In the genomic region with DNA sequence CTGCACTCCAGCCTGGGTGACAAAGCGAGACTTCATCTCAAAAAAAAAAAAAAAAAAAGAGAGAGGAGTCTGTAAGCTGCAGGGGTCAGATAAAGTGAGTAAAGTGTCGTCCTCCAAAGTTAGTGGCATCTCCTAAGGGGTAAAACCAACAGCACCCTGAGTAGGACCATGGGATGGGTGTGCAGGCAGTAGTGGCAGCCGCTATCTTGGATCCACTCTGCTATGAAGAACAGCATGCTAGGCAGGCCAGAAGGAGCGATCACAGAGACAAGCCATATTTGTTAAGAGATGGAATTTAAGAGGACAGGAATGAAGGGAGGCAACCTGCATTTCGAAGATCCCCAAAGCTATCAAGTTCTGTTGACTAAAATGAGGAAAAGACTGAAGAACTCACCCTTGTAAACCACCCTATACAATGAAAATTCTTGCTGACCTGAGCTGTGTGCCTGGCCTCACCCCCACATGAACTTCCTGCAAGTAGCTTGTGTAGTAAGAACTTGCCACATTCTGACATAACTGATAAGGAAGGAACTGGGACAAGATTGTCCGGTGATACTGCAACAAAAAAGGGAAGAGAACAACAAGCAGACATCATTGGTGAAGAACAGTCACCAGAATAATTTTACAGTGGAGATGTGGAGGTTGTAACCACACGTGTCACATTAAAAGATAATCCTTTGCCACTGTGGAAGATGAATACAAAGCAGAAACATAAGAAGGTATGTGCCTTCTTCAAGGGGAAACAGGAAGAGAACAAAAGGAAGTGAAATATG, we compare ENCODE assay signal across 12 cellular contexts. TPM values are rescaled to one million over a fixed set of nuclear protein-coding genes. Genes with fewer than 3 reads are reported as not detected.
DNase-seq lines count a peak whose midpoint lies in the region; ATAC-seq, FAIRE-seq and TF ChIP-seq lines count a peak whose summit lies in the region.
"Had no signal": no experiment of that assay in that cellular context is flagged by ENCODE, and none has a peak within 500 bp of the region (broad histone marks: within the 10 kb centered on the region; RNA-seq: fewer than 3 reads in every experiment).

No MANE protein-coding gene starts in this region.

- peak overlapping the region; percentile 26 for H3K27ac Mint-ChIP-seq in activated naive CD4-positive, alpha-beta T cell treated with anti-CD3 and anti-CD28 coated beads, Interleukin-2, amount 50 U/mL, for 24 hours
- peak overlapping the region; percentile 40 for H3K27ac Mint-ChIP-seq in stimulated activated memory B cell treated with anti-CD40 and anti-IgM and Interleukin-4, amounts not matched to agents 10 μg/mL and 1 μg/mL and 100 μg/mL, for 72 hours

- H3K4me1 ChIP-seq in endothelial cell of umbilical vein (ENCODE audit: control insufficient read depth, extremely low read depth, insufficient read depth, low read length) (peaks cover 25% of the 10 kb centered on the region), colonic mucosa (no peaks in the 10 kb centered on the region)
- H3K4me1 ChIP-seq: Peyer's patch had no signal

- no peaks in the 10 kb centered on the region for H3K9me3 ChIP-seq in SK-N-MC (ENCODE audit: low read depth, low read length)
- H3K9me3 ChIP-seq in endothelial cell of umbilical vein (replicated peaks; ENCODE audit: control insufficient read depth, insufficient read depth, low read length), result no peaks in the 10 kb centered on the region
- no peaks in the 10 kb centered on the region for H3K9me3 ChIP-seq in colonic mucosa
- H3K9me3 ChIP-seq: Peyer's patch had no signal

- peaks cover 13% of the 10 kb centered on the region for H3K36me3 Mint-ChIP-seq in activated naive CD4-positive, alpha-beta T cell treated with anti-CD3 and anti-CD28 coated beads, Interleukin-2, amount 50 U/mL, for 24 hours
- peaks cover 33% of the 10 kb centered on the region for H3K36me3 Mint-ChIP-seq in stimulated activated memory B cell treated with anti-CD40 and anti-IgM and Interleukin-4, amounts not matched to agents 10 μg/mL and 1 μg/mL and 100 μg/mL, for 72 hours

- H3K27me3 ChIP-seq in endothelial cell of umbilical vein (ENCODE audit: control insufficient read depth in 2 of 2, insufficient read depth in 2 of 2, low read length in 2 of 2) (no peaks in the 10 kb centered on the region), colonic mucosa (no peaks in the 10 kb centered on the region)
- H3K27me3 ChIP-seq: Peyer's patch had no signal

- H3K4me2 ChIP-seq in endothelial cell of umbilical vein (ENCODE audit: insufficient read depth, low read length), result peak overlapping the region; percentile 52

- no peak for TF ChIP-seq POLR2A in endothelial cell of umbilical vein (IDR thresholded peaks at IDR 0.05; ENCODE audit: low read depth, low read length)

- peak; percentile 78 for FAIRE-seq in endothelial cell of umbilical vein (lab: Jason Lieb, UNC)

- dilution Hi-C loops in endothelial cell of umbilical vein (cut with MboI; ENCODE audit: extremely low pct_ligation_motif_present, low sequenced_read_pairs), result no loop called here

- H3K27ac ChIP-seq in SK-N-MC (0 out of 2 replicates have a peak overlapping the region, but pooled peaks have one; percentile 0), endothelial cell of umbilical vein (ENCODE audit: insufficient read depth, low read depth, low read length) (peak overlapping the region; percentile 16), colonic mucosa (no peak overlapping the region)
- H3K27ac ChIP-seq: Peyer's patch had no signal

- H3K79me2 ChIP-seq in endothelial cell of umbilical vein (ENCODE audit: control insufficient read depth, insufficient read depth, low read length), result peaks cover 2% of the 10 kb centered on the region

- H2AFZ ChIP-seq in endothelial cell of umbilical vein (ENCODE audit: low read depth, low read length), result peak overlapping the region; percentile 72

- POLR2A ChIA-PET in endothelial cell of umbilical vein (lab: Charles Lee), result interaction anchor here (0.6 kb wide), 1 partner anchor 17 kb away, joined by 3 read pairs; the partner anchor contains the start of gene DPY19L3

- H3K4me1 Mint-ChIP-seq in activated naive CD4-positive, alpha-beta T cell treated with anti-CD3 and anti-CD28 coated beads, Interleukin-2, amount 50 U/mL, for 24 hours, result peaks cover 15% of the 10 kb centered on the region
- H3K4me1 Mint-ChIP-seq in stimulated activated memory B cell treated with anti-CD40 and anti-IgM and Interleukin-4, amounts not matched to agents 10 μg/mL and 1 μg/mL and 100 μg/mL, for 72 hours, result peaks cover 16% of the 10 kb centered on the region

- intact Hi-C loops in endothelial cell of umbilical vein (cut with micrococcal nuclease) (loop anchor here (1.0 kb wide), 1 partner anchor 16 kb away; the partner anchor contains the start of gene DPY19L3), colonic mucosa (cut with DNase I) (no loop called here)

- no peaks in the 10 kb centered on the region for H4K20me1 ChIP-seq in endothelial cell of umbilical vein (replicated peaks; ENCODE audit: control insufficient read depth, extremely low read depth, insufficient read depth, low read length)

- TF ChIP-seq CTCF in endothelial cell of umbilical vein (IDR thresholded peaks at IDR 0.05; ENCODE audit: extremely low read depth in 1 of 2, insufficient read depth in 1 of 2, low read depth in 1 of 2, low read length in 2 of 2), result no peak
- TF ChIP-seq CTCF in colonic mucosa (IDR thresholded peaks at IDR 0.05), result no peak

- no peaks in the 10 kb centered on the region for H3K9me1 ChIP-seq in endothelial cell of umbilical vein (replicated peaks; ENCODE audit: control insufficient read depth, extremely low read depth, insufficient read depth, low read length)

- ATAC-seq in stimulated activated memory B cell treated with anti-CD40 and anti-IgM and Interleukin-4, amounts not matched to agents 10 μg/mL and 1 μg/mL and 100 μg/mL, for 72 hours, result no peak
- ATAC-seq in HG03442 (IDR thresholded peaks at IDR 0.05; ENCODE audit: unreplicated experiment), result no peak

- CTCF ChIA-PET in endothelial cell of umbilical vein (lab: Charles Lee), result no interaction called here

- H3K4me3 ChIP-seq in SK-N-MC (no peak overlapping the region), endothelial cell of umbilical vein (replicated peaks in 1 of 3; ENCODE audit: insufficient read depth in 1 of 3, low read depth in 1 of 3, low read length in 3 of 3) (peak overlapping the region in 1 of 3 experiments; percentile 14), colonic mucosa (no peak overlapping the region)
- H3K4me3 ChIP-seq: Peyer's patch had no signal

- H3K9me3 Mint-ChIP-seq in activated naive CD4-positive, alpha-beta T cell treated with anti-CD3 and anti-CD28 coated beads, Interleukin-2, amount 50 U/mL, for 24 hours, result no peaks in the 10 kb centered on the region
- H3K9me3 Mint-ChIP-seq in stimulated activated memory B cell treated with anti-CD40 and anti-IgM and Interleukin-4, amounts not matched to agents 10 μg/mL and 1 μg/mL and 100 μg/mL, for 72 hours, result no peaks in the 10 kb centered on the region

- no TSS peak for BruUV-seq in endothelial cell of umbilical vein (replicated peaks; lab: Mats Ljungman, UMichigan)

- H3K36me3 ChIP-seq in SK-N-MC (ENCODE audit: insufficient read depth, low read length) (peaks cover 39% of the 10 kb centered on the region), endothelial cell of umbilical vein (ENCODE audit: control insufficient read depth in 2 of 2, extremely low read depth in 1 of 2, insufficient read depth in 2 of 2, low read length in 2 of 2) (peaks cover 0 to under 1% of the 10 kb centered on the region in 2 experiments), colonic mucosa (no peaks in the 10 kb centered on the region)
- H3K36me3 ChIP-seq: Peyer's patch had no signal

- H3K9ac ChIP-seq in SK-N-MC (ENCODE audit: insufficient read length), result no peak overlapping the region
- H3K9ac ChIP-seq in endothelial cell of umbilical vein (replicated peaks; ENCODE audit: extremely low read depth, insufficient read depth, low read length), result no peak overlapping the region
- no peak overlapping the region for H3K9ac ChIP-seq in colonic mucosa (ENCODE audit: low read depth in 2 of 2, low read length in 2 of 2)

- DNase-seq in activated naive CD4-positive, alpha-beta T cell treated with anti-CD3 and anti-CD28 coated beads, Interleukin-2, amount 50 U/mL, for 16 hours, result no peak
- DNase-seq in SK-N-MC (ENCODE audit: low read depth, low spot score) (no peak), endothelial cell of umbilical vein (ENCODE audit: low read depth, low spot score) (peak; percentile 59), hepatic stellate cell (ENCODE audit: low spot score) (no peak), colonic mucosa (no peak)
- DNase-seq: activated CD8-positive, alpha-beta memory T cell treated with anti-CD3 and anti-CD28 coated beads for 24 hours; NCI-H1105 treated with DMSO at 0.1 percent for 48 hours; Peyer's patch had no signal

- no peak overlapping the region for H3K4me3 Mint-ChIP-seq in activated naive CD4-positive, alpha-beta T cell treated with anti-CD3 and anti-CD28 coated beads, Interleukin-2, amount 50 U/mL, for 24 hours
- H3K4me3 Mint-ChIP-seq in stimulated activated memory B cell treated with anti-CD40 and anti-IgM and Interleukin-4, amounts not matched to agents 10 μg/mL and 1 μg/mL and 100 μg/mL, for 72 hours, result no peak overlapping the region
- H3K4me3 Mint-ChIP-seq: brain had no signal

- H3K27me3 Mint-ChIP-seq in activated naive CD4-positive, alpha-beta T cell treated with anti-CD3 and anti-CD28 coated beads, Interleukin-2, amount 50 U/mL, for 24 hours, result no peaks in the 10 kb centered on the region
- H3K27me3 Mint-ChIP-seq in stimulated activated memory B cell treated with anti-CD40 and anti-IgM and Interleukin-4, amounts not matched to agents 10 μg/mL and 1 μg/mL and 100 μg/mL, for 72 hours, result no peaks in the 10 kb centered on the region
- H3K27me3 Mint-ChIP-seq: brain had no signal

TF ChIP-seq in endothelial cell of umbilical vein, 7 proteins besides CTCF, POLR2A, EP300 and RAD21:
- TF ChIP-seq MYC (IDR thresholded peaks at IDR 0.05; ENCODE audit: low read depth, low read length), result no peak
- peak; percentile 43 for TF ChIP-seq GATA2 (IDR thresholded peaks at IDR 0.05; ENCODE audit: insufficient read depth, insufficient read length, low read depth, low read length)
TF ChIP-seq in endothelial cell of umbilical vein: peak in this region for 1.

RNA-seq across cellular contexts. Expression of gene DPY19L3, which starts 16.2 kb away (rescaled TPM):
- total RNA-seq in endothelial cell of umbilical vein (39.3 and 39.5 TPM in 2 replicates), colonic mucosa (10 to 100 TPM; 12.1 to 13.6 TPM)
- polyA plus RNA-seq in endothelial cell of umbilical vein, result 26.2 and 36.1 TPM in 2 replicates
- polyA plus RNA-seq in endothelial cell of umbilical vein (2011; cell fraction: cytosol; rRNA removed), result 20.8 and 22.1 TPM in 2 replicates
- 141 and 143 TPM in 2 replicates for polyA plus RNA-seq in endothelial cell of umbilical vein (2011; cell fraction: nucleus; rRNA removed)
- polyA plus RNA-seq in endothelial cell of umbilical vein (2012), result 14.9 and 16.9 TPM in 2 replicates
- 45.2 and 69.5 TPM in 2 replicates for polyA minus RNA-seq in endothelial cell of umbilical vein
- polyA minus RNA-seq in endothelial cell of umbilical vein (2011; cell fraction: cytosol; rRNA and poly(A)+ RNA removed), result 15.3 TPM
- polyA minus RNA-seq in endothelial cell of umbilical vein (2011; cell fraction: nucleus; rRNA and poly(A)+ RNA removed), result 64.1 and 97.8 TPM in 2 replicates
